ENCODE assay signal across 1 cellular context in genomic region chr10:125775491-125776106, GRCh38.
TF ChIP-seq lines count a peak whose summit lies in the region.

TSS of gene MMP21 (minus strand) at chr10:125775821. CDS start at chr10:125775821, 0 bp downstream.

TF ChIP-seq in H1, 55 proteins besides CTCF, POLR2A, EP300 and RAD21 (continued from another document):
- TF ChIP-seq ATF2 (IDR thresholded peaks at IDR 0.05; ENCODE audit: low read length) (no peak), CHD7 (IDR thresholded peaks at IDR 0.05; ENCODE audit: insufficient replicate concordance, low read length) (no peak), HDAC2 (IDR thresholded peaks at IDR 0.05; ENCODE audit: borderline replicate concordance in 1 of 2, low read depth in 2 of 2, low read length in 2 of 2) (no peak), RBBP5 (IDR thresholded peaks at IDR 0.05; ENCODE audit: borderline replicate concordance, low read depth, low read length) (no peak), SUZ12 (IDR thresholded peaks at IDR 0.05; ENCODE audit: low read length) (no peak)
